Comparison of ENCODE assay signal across 28 cellular contexts in the genomic region with DNA sequence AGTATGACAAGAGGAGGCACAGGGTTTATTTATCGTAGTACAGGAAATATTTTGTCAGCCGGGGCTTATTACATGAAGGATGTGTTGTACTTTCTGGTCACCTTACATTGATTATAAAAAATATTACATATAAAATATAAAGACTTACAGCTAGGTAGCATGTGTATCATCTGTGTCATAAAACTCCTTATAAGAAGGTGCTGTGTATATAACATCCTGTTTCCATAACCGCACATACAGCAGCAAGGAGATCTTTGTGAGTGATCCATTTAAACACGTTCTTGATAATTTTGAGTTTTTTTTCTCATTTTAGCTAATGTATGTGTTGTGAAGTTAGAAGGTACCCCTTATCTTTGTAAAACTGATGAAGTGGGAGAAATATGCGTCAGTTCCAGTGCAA.
DNase-seq lines count a peak whose midpoint lies in the region; ATAC-seq and TF ChIP-seq lines count a peak whose summit lies in the region.
"Had no signal": no experiment of that assay in that cellular context is flagged by ENCODE, and none has a peak within 500 bp of the region (broad histone marks: within the 10 kb centered on the region; RNA-seq: fewer than 3 reads in every experiment).

No MANE protein-coding gene starts in this region.

- H3K9me3 Mint-ChIP-seq in T-helper 2 cell treated with Interferon-gamma antibody and Interleukin-4, amounts not matched to agents 5 μg/mL and 100 μg/mL, for 36 hours, result no peaks in the 10 kb centered on the region
- H3K9me3 Mint-ChIP-seq in CD4-positive, CD25-positive, alpha-beta regulatory T cell, result peaks cover 0 to 4% (median 0%) of the 10 kb centered on the region in 7 donors
- H3K9me3 Mint-ChIP-seq in activated CD8-positive, alpha-beta T cell treated with anti-CD3 and anti-CD28 coated beads for 36 hours, result no peaks in the 10 kb centered on the region
- no peaks in the 10 kb centered on the region for H3K9me3 Mint-ChIP-seq in immature natural killer cell
- H3K9me3 Mint-ChIP-seq: HFFc6, type B pancreatic cell had no signal

- H3K9me3 ChIP-seq in CD4-positive, CD25-positive, alpha-beta regulatory T cell (ENCODE audit: control insufficient read depth in 2 of 2, low read length in 2 of 2), result no peaks in the 10 kb centered on the region
- H3K9me3 ChIP-seq in left ventricle myocardium inferior (replicated peaks), result no peaks in the 10 kb centered on the region
- H3K9me3 ChIP-seq: esophagus squamous epithelium had no signal

- no peak for TF ChIP-seq CTCF in activated CD8-positive, alpha-beta T cell treated with anti-CD3 and anti-CD28 coated beads for 36 hours (IDR thresholded peaks at IDR 0.05)
- TF ChIP-seq CTCF in left ventricle myocardium inferior (IDR thresholded peaks at IDR 0.05; ENCODE audit: borderline replicate concordance), result no peak

- peaks cover 20% of the 10 kb centered on the region for H3K4me1 Mint-ChIP-seq in T-helper 2 cell treated with Interferon-gamma antibody and Interleukin-4, amounts not matched to agents 5 μg/mL and 100 μg/mL, for 36 hours (ENCODE audit: low read depth)
- peaks cover 5 to 52% (median 41%) of the 10 kb centered on the region in 4 donors for H3K4me1 Mint-ChIP-seq in CD4-positive, CD25-positive, alpha-beta regulatory T cell
- H3K4me1 Mint-ChIP-seq in activated CD8-positive, alpha-beta T cell treated with anti-CD3 and anti-CD28 coated beads for 36 hours (ENCODE audit: low read depth), result peaks cover 29% of the 10 kb centered on the region
- H3K4me1 Mint-ChIP-seq in immature natural killer cell, result peaks cover 10 to 76% of the 10 kb centered on the region in 2 donors
- H3K4me1 Mint-ChIP-seq: mesothelial cell of epicardium had no signal

- CTCF ChIA-PET in activated CD8-positive, alpha-beta T cell treated with anti-CD3 and anti-CD28 coated beads for 36 hours (lab: Charles Lee), result no interaction called here

- no peak overlapping the region for H3K4me3 Mint-ChIP-seq in T-helper 2 cell treated with Interferon-gamma antibody and Interleukin-4, amounts not matched to agents 5 μg/mL and 100 μg/mL, for 36 hours
- H3K4me3 Mint-ChIP-seq in CD4-positive, CD25-positive, alpha-beta regulatory T cell, result peak overlapping the region in 1 of 4 donors; percentile 15
- H3K4me3 Mint-ChIP-seq in activated CD8-positive, alpha-beta T cell treated with anti-CD3 and anti-CD28 coated beads for 36 hours, result no peak overlapping the region
- peak overlapping the region in 2 of 5 donors; percentile 25 to 32 for H3K4me3 Mint-ChIP-seq in immature natural killer cell
- H3K4me3 Mint-ChIP-seq: HFFc6, mesothelial cell of epicardium, type B pancreatic cell had no signal

- no peak overlapping the region for H3K4me3 ChIP-seq in CD4-positive, CD25-positive, alpha-beta regulatory T cell (ENCODE audit: low read depth, low read length)
- H3K4me3 ChIP-seq in left ventricle myocardium inferior, result no peak overlapping the region
- H3K4me3 ChIP-seq: esophagus squamous epithelium had no signal

- H3K27me3 ChIP-seq in CD4-positive, CD25-positive, alpha-beta regulatory T cell (ENCODE audit: control insufficient read depth, insufficient read depth, low read length), result no peaks in the 10 kb centered on the region
- no peaks in the 10 kb centered on the region for H3K27me3 ChIP-seq in left ventricle myocardium inferior (ENCODE audit: low read depth)
- H3K27me3 ChIP-seq: esophagus squamous epithelium, foreskin keratinocyte had no signal

- peaks cover 16% of the 10 kb centered on the region for H3K4me1 ChIP-seq in CD4-positive, CD25-positive, alpha-beta regulatory T cell (ENCODE audit: control insufficient read depth, insufficient read depth, low read length, poor library complexity, severe bottlenecking)
- peaks cover 11% of the 10 kb centered on the region for H3K4me1 ChIP-seq in left ventricle myocardium inferior
- H3K4me1 ChIP-seq: foreskin keratinocyte had no signal

- peaks cover 66% of the 10 kb centered on the region for H3K36me3 ChIP-seq in CD4-positive, CD25-positive, alpha-beta regulatory T cell (ENCODE audit: control insufficient read depth, insufficient read depth, low read length)
- H3K36me3 ChIP-seq in left ventricle myocardium inferior, result peaks cover 88% of the 10 kb centered on the region

- no peaks in the 10 kb centered on the region for H3K27me3 Mint-ChIP-seq in T-helper 2 cell treated with Interferon-gamma antibody and Interleukin-4, amounts not matched to agents 5 μg/mL and 100 μg/mL, for 36 hours (ENCODE audit: low read depth)
- no peaks in the 10 kb centered on the region for H3K27me3 Mint-ChIP-seq in CD4-positive, CD25-positive, alpha-beta regulatory T cell
- no peaks in the 10 kb centered on the region for H3K27me3 Mint-ChIP-seq in activated CD8-positive, alpha-beta T cell treated with anti-CD3 and anti-CD28 coated beads for 36 hours
- peaks cover 1 to 21% (median 10%) of the 10 kb centered on the region in 3 donors for H3K27me3 Mint-ChIP-seq in immature natural killer cell (ENCODE audit: low read depth in 3 of 3)
- H3K27me3 Mint-ChIP-seq: type B pancreatic cell had no signal

- DNase-seq in T-helper 2 cell treated with Interferon-gamma antibody and Interleukin-4, amounts not matched to agents 5 μg/mL and 100 μg/mL, for 36 hours (ENCODE audit: low spot score), result no peak
- no peak for DNase-seq in T-helper 2 cell
- DNase-seq in CD4-positive, CD25-positive, alpha-beta regulatory T cell, result no peak
- DNase-seq in activated CD8-positive, alpha-beta T cell treated with anti-CD3 and anti-CD28 coated beads for 36 hours, result no peak
- DNase-seq in immature natural killer cell, result no peak
- no peak for DNase-seq in hypothalamus (lab: John Stamatoyannopoulos, UW)
- DNase-seq in GDM1 (lab: John Stamatoyannopoulos, UW), result no peak
- DNase-seq in left ventricle myocardium inferior, result no peak
- DNase-seq: 8988T; activated CD8-positive, alpha-beta memory T cell treated with anti-CD3 and anti-CD28 coated beads, Interleukin-2, amount 50 U/mL, for 4 hours; activated effector memory CD4-positive, alpha-beta T cell treated with anti-CD3 and anti-CD28 coated beads, Interleukin-2, amount 50 U/mL, for 16 hours; esophagus squamous epithelium; GOT3; head of caudate nucleus; kidney; NCI-H1092; NCI-H1694; NCI-H748 treated with DMSO at 0.1 percent for 48 hours; occipital lobe; SHP77; stimulated activated CD4-positive, alpha-beta T cell treated with anti-CD3 and anti-CD28 coated beads, Interleukin-4, amount 100 ng/mL, for 24 hours; substantia nigra; WERI-Rb-1 had no signal

- peak overlapping the region; percentile 71 for H3K27ac Mint-ChIP-seq in T-helper 2 cell treated with Interferon-gamma antibody and Interleukin-4, amounts not matched to agents 5 μg/mL and 100 μg/mL, for 36 hours
- peak overlapping the region; percentile 72 to 95 (median 90) for H3K27ac Mint-ChIP-seq in CD4-positive, CD25-positive, alpha-beta regulatory T cell
- no peak overlapping the region for H3K27ac Mint-ChIP-seq in activated CD8-positive, alpha-beta T cell treated with anti-CD3 and anti-CD28 coated beads for 36 hours
- peak overlapping the region in 4 of 6 donors; percentile 93 to 99 (median 98) for H3K27ac Mint-ChIP-seq in immature natural killer cell
- H3K27ac Mint-ChIP-seq: HFFc6, mesothelial cell of epicardium, type B pancreatic cell had no signal

- peaks cover 39% of the 10 kb centered on the region for H3K36me3 Mint-ChIP-seq in T-helper 2 cell treated with Interferon-gamma antibody and Interleukin-4, amounts not matched to agents 5 μg/mL and 100 μg/mL, for 36 hours (ENCODE audit: low read depth)
- H3K36me3 Mint-ChIP-seq in CD4-positive, CD25-positive, alpha-beta regulatory T cell, result peaks cover 63% of the 10 kb centered on the region
- peaks cover 27% of the 10 kb centered on the region for H3K36me3 Mint-ChIP-seq in activated CD8-positive, alpha-beta T cell treated with anti-CD3 and anti-CD28 coated beads for 36 hours (ENCODE audit: low read depth)
- H3K36me3 Mint-ChIP-seq in immature natural killer cell, result peaks cover 49 to 86% (median 79%) of the 10 kb centered on the region in 3 donors

- intact Hi-C loops in activated CD8-positive, alpha-beta T cell treated with anti-CD3 and anti-CD28 coated beads for 36 hours (cut with micrococcal nuclease), result no loop called here
- intact Hi-C loops in left ventricle myocardium inferior (cut with micrococcal nuclease), result no loop called here

- no peak overlapping the region for H3K27ac ChIP-seq in CD4-positive, CD25-positive, alpha-beta regulatory T cell (ENCODE audit: insufficient read depth, low read length, poor library complexity, severe bottlenecking)
- no peak overlapping the region for H3K27ac ChIP-seq in left ventricle myocardium inferior (replicated peaks)
- H3K27ac ChIP-seq: C4-2B, esophagus squamous epithelium, foreskin keratinocyte, WERI-Rb-1 had no signal

- POLR2A ChIA-PET in activated CD8-positive, alpha-beta T cell treated with anti-CD3 and anti-CD28 coated beads for 36 hours (lab: Charles Lee), result no interaction called here

- no peak for ATAC-seq in CD4-positive, CD25-positive, alpha-beta regulatory T cell (ENCODE audit: low read depth in 2 of 2)
- peak; percentile 39 for ATAC-seq in activated CD8-positive, alpha-beta T cell treated with anti-CD3 and anti-CD28 coated beads for 36 hours
